In genomic region chr7:46786221-46786951, GRCh38 we compare ENCODE assay signal across 2 cellular contexts.
TF ChIP-seq lines count a peak whose summit lies in the region.

No MANE protein-coding gene starts in this region.

TF ChIP-seq in HCT116, 20 proteins besides CTCF, POLR2A, EP300 and RAD21 (continued from another document):
- TF ChIP-seq, protein P1, sequence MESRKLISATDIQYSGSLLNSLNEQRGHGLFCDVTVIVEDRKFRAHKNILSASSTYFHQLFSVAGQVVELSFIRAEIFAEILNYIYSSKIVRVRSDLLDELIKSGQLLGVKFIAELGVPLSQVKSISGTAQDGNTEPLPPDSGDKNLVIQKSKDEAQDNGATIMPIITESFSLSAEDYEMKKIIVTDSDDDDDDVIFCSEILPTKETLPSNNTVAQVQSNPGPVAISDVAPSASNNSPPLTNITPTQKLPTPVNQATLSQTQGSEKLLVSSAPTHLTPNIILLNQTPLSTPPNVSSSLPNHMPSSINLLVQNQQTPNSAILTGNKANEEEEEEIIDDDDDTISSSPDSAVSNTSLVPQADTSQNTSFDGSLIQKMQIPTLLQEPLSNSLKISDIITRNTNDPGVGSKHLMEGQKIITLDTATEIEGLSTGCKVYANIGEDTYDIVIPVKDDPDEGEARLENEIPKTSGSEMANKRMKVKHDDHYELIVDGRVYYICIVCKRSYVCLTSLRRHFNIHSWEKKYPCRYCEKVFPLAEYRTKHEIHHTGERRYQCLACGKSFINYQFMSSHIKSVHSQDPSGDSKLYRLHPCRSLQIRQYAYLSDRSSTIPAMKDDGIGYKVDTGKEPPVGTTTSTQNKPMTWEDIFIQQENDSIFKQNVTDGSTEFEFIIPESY (IDR thresholded peaks at IDR 0.05; ENCODE audit: extremely low read depth, insufficient replicate concordance, low read length), result no peak
- TF ChIP-seq SP1 (IDR thresholded peaks at IDR 0.05; ENCODE audit: low read depth) (no peak), POLR2AphosphoS5 (IDR thresholded peaks at IDR 0.05; ENCODE audit: low read depth, low read length) (no peak), EZH2 (IDR thresholded peaks at IDR 0.05) (no peak)

TF ChIP-seq in WTC11, 78 proteins besides CTCF, POLR2A, EP300 and RAD21 (continued from another document):
- TF ChIP-seq, protein P2, sequence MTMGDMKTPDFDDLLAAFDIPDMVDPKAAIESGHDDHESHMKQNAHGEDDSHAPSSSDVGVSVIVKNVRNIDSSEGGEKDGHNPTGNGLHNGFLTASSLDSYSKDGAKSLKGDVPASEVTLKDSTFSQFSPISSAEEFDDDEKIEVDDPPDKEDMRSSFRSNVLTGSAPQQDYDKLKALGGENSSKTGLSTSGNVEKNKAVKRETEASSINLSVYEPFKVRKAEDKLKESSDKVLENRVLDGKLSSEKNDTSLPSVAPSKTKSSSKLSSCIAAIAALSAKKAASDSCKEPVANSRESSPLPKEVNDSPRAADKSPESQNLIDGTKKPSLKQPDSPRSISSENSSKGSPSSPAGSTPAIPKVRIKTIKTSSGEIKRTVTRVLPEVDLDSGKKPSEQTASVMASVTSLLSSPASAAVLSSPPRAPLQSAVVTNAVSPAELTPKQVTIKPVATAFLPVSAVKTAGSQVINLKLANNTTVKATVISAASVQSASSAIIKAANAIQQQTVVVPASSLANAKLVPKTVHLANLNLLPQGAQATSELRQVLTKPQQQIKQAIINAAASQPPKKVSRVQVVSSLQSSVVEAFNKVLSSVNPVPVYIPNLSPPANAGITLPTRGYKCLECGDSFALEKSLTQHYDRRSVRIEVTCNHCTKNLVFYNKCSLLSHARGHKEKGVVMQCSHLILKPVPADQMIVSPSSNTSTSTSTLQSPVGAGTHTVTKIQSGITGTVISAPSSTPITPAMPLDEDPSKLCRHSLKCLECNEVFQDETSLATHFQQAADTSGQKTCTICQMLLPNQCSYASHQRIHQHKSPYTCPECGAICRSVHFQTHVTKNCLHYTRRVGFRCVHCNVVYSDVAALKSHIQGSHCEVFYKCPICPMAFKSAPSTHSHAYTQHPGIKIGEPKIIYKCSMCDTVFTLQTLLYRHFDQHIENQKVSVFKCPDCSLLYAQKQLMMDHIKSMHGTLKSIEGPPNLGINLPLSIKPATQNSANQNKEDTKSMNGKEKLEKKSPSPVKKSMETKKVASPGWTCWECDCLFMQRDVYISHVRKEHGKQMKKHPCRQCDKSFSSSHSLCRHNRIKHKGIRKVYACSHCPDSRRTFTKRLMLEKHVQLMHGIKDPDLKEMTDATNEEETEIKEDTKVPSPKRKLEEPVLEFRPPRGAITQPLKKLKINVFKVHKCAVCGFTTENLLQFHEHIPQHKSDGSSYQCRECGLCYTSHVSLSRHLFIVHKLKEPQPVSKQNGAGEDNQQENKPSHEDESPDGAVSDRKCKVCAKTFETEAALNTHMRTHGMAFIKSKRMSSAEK (CRISPR knock-in tag; IDR thresholded peaks at IDR 0.05; ENCODE audit: borderline replicate concordance), result no peak
- TF ChIP-seq GRHL2 (CRISPR knock-in tag; IDR thresholded peaks at IDR 0.05; ENCODE audit: insufficient replicate concordance, severe bottlenecking), result no peak
- TF ChIP-seq E2F5 (CRISPR knock-in tag; IDR thresholded peaks at IDR 0.05), result no peak
- TF ChIP-seq PRRX2 (CRISPR knock-in tag; IDR thresholded peaks at IDR 0.05), result no peak
- TF ChIP-seq ATF2 (CRISPR knock-in tag; IDR thresholded peaks at IDR 0.05; ENCODE audit: borderline replicate concordance, low read depth), result no peak
- TF ChIP-seq, protein P3, sequence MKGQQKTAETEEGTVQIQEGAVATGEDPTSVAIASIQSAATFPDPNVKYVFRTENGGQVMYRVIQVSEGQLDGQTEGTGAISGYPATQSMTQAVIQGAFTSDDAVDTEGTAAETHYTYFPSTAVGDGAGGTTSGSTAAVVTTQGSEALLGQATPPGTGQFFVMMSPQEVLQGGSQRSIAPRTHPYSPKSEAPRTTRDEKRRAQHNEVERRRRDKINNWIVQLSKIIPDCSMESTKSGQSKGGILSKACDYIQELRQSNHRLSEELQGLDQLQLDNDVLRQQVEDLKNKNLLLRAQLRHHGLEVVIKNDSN (CRISPR knock-in tag; IDR thresholded peaks at IDR 0.05), result no peak
- TF ChIP-seq ATF3 (CRISPR knock-in tag; conservative IDR thresholded peaks at IDR 0.05), result no peak
- TF ChIP-seq CREB1 (CRISPR knock-in tag; IDR thresholded peaks at IDR 0.05), result no peak
- TF ChIP-seq ZNF425 (CRISPR knock-in tag; conservative IDR thresholded peaks at IDR 0.05), result no peak
- no peak for TF ChIP-seq FOXK1 (CRISPR knock-in tag; IDR thresholded peaks at IDR 0.05)
- TF ChIP-seq ATF1 (CRISPR knock-in tag; IDR thresholded peaks at IDR 0.05), result no peak
- TF ChIP-seq IRF1 (CRISPR knock-in tag; IDR thresholded peaks at IDR 0.05), result no peak
- no peak for TF ChIP-seq IRF2 (CRISPR knock-in tag; IDR thresholded peaks at IDR 0.05; ENCODE audit: borderline replicate concordance, low read depth)
- TF ChIP-seq SP1 (CRISPR knock-in tag; conservative IDR thresholded peaks at IDR 0.05), result no peak
